ENCODE assay signal across 8 cellular contexts in the genomic region with DNA sequence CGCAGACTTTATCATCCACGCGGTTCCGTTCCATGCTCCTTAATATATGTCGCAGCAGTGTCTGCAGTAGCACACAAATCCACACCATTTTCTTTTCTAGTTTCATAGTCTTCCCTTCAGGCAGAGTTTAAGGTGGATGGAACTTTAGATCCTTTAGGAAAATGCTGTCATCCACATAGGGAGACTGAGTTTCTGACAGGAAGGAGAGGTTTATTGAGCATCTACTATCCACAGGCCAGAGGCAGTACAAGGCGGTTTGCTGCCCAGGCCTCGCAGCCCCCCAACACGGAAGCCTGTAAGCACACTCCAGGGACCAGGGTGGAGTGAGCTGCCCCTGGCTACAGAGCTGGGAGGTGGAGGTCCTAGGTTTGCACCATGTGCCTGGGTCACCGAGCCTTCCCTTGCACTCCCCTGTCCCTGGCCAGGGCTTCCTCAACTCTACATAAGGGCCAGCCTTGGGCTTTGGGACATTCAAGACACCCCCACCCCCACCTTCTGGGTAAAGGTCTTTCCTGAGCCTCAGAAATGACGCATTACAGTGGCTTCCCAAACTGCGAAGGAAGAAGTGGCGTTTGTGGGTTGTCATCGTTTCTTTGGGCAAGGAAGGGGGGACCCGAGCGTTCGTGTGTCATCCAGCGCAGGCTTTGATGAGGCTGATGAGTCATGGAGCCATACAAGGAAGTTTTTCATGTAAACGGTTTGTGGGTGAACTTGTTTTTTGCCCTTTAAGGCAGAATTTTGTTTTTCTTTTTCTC.
DNase-seq lines count a peak whose midpoint lies in the region; ATAC-seq lines count a peak whose summit lies in the region.

No MANE protein-coding gene starts in this region.

- ATAC-seq in HG03571 (IDR thresholded peaks at IDR 0.05; ENCODE audit: unreplicated experiment) (no peak), GM18511 (IDR thresholded peaks at IDR 0.05; ENCODE audit: unreplicated experiment) (no peak), GM18870 (IDR thresholded peaks at IDR 0.05; ENCODE audit: unreplicated experiment) (no peak)

- DNase-seq in AG08395 (ENCODE audit: low spot score): peak; percentile 42
- DNase-seq in NOMO-1 treated with dmso at 0.1 percent for 144 hours (lab: John Stamatoyannopoulos, UW; ENCODE audit: unreplicated experiment): peak; percentile 79
- peak; percentile 73 for DNase-seq in activated T-cell treated with anti-CD3 and anti-CD28 coated beads, Interleukin-2, amount 50 U/mL, for 1 hour
- DNase-seq in foreskin melanocyte: peak; percentile 28
- peak; percentile 62 for DNase-seq in stimulated activated CD8-positive, alpha-beta memory T cell treated with anti-CD3 and anti-CD28 coated beads, Interleukin-12 subunit alpha, Interleukin-12 subunit beta, amount 100 ng/mL, for 1 hour (ENCODE audit: low read depth)

Comparison
In these comparisons a context has a peak if more than half of its experiments do, and no peak if none do; other contexts are left out.
1. DNase-seq: peak in every context shown above with its lines; median percentile 79 in NOMO-1 treated with dmso at 0.1 percent for 144 hours; 73 in activated T-cell treated with anti-CD3 and anti-CD28 coated beads, Interleukin-2, amount 50 U/mL, for 1 hour; 62 in stimulated activated CD8-positive, alpha-beta memory T cell treated with anti-CD3 and anti-CD28 coated beads, Interleukin-12 subunit alpha, Interleukin-12 subunit beta, amount 100 ng/mL, for 1 hour; 42 in AG08395; 28 in foreskin melanocyte.